17 cellular contexts compared by ENCODE assay signal in genomic region chr20:11108102-11108842, GRCh38.
DNase-seq lines count a peak whose midpoint lies in the region; TF ChIP-seq lines count a peak whose summit lies in the region.
"Had no signal": no experiment of that assay in that cellular context is flagged by ENCODE, and none has a peak within 500 bp of the region (broad histone marks: within the 10 kb centered on the region; RNA-seq: fewer than 3 reads in every experiment).

No MANE protein-coding gene starts in this region.

- intact Hi-C loops in cardiac septum (cut with DNase I): loop anchor here (2.0 to 10.0 kb wide), 3 partner anchors 43 to 126 kb away; no protein-coding TSS in a partner anchor

- DNase-seq in NCI-H82 treated with DMSO at 0.1 percent for 48 hours (lab: John Stamatoyannopoulos, UW; ENCODE audit: unreplicated experiment): peak; percentile 29
- peak; percentile 64 to 73 for DNase-seq in cardiac fibroblast (ENCODE audit: low read depth in 2 of 2)
- DNase-seq in cardiac septum (ENCODE audit: low spot score): peak; percentile 75
- peak; percentile 31 for DNase-seq in retinal pigment epithelial cell (ENCODE audit: low read depth)
- DNase-seq in NOMO-1 treated with dmso at 0.1 percent for 144 hours (lab: John Stamatoyannopoulos, UW; ENCODE audit: unreplicated experiment): no peak
- no peak for DNase-seq in foreskin melanocyte
- DNase-seq in GM03348 (ENCODE audit: low spot score): no peak
- DNase-seq in NCI-H510A (lab: John Stamatoyannopoulos, UW): no peak
- DNase-seq: activated CD8-positive, alpha-beta T cell treated with anti-CD3 and anti-CD28 coated beads for 36 hours; activated T-cell treated with anti-CD3 and anti-CD28 coated beads, Interleukin-2, amount 50 U/mL, for 72 hours; cerebellar nuclear complex; NCI-H1694 treated with DMSO at 0.1 percent for 48 hours; retina; stimulated activated CD4-positive, alpha-beta T cell treated with anti-CD3 and anti-CD28 coated beads, Interleukin-1b, Interleukin-23, amount 100 ng/mL, for 48 hours had no signal

- H3K4me3 ChIP-seq in cardiac fibroblast (replicated peaks in 1 of 2; ENCODE audit: low read depth in 2 of 2, low read length in 2 of 2) (no peak overlapping the region), retinal pigment epithelial cell (ENCODE audit: low read length) (no peak overlapping the region)
- H3K4me3 ChIP-seq: GM12878, neural progenitor cell, SK-N-MC had no signal

- TF ChIP-seq CTCF in cardiac fibroblast (IDR thresholded peaks at IDR 0.05; ENCODE audit: low read depth, low read length): no peak
- TF ChIP-seq CTCF in retinal pigment epithelial cell (conservative IDR thresholded peaks at IDR 0.05; ENCODE audit: low read depth, low read length): no peak

Comparison
In these comparisons a context has a peak if more than half of its experiments do, and no peak if none do; other contexts are left out.
1. DNase-seq: peak in NCI-H82 treated with DMSO at 0.1 percent for 48 hours (single experiment), cardiac fibroblast (2 of 2), cardiac septum (single experiment) and retinal pigment epithelial cell (single experiment); none in NOMO-1 treated with dmso at 0.1 percent for 144 hours (single experiment), foreskin melanocyte (single experiment), GM03348 (single experiment) and NCI-H510A (single experiment).